In the genomic region with DNA sequence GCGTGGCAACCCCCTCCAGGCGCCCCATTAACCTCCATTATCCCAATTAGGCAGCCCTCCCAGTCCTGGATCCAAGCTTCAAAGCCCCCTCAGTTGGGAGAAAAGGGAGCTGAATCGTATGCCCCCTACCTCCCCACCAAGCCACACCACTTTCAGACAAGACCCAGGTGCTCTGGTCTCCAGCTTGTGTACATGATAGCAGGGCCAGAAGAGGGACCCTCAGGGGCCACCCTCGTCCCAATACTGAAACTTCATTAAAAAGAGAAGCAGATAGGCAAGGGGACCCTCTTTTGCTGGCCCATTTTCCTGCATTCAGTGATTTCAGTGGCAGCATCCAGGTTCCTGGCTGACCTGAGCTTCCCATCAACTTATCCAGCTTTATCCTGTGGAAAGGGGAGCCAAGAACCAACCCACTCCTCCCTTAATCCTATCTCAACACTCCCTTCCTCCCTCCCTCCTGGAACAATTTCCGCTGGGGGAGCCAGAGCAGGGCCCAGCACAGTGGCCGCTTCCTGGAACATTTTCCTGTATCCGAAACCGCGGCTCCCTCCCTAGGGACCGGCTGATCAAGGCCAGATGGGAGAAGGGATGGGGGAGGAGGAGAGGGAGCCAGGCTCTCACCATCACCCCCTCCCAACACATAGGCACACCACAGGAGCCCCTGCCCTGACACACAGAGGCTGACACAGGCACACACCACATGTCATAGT, we compare ENCODE assay signal across 8 cellular contexts. TPM values are rescaled to one million over a fixed set of nuclear protein-coding genes. Genes with fewer than 3 reads are reported as not detected.
DNase-seq lines count a peak whose midpoint lies in the region; ATAC-seq and TF ChIP-seq lines count a peak whose summit lies in the region.

No MANE protein-coding gene starts in this region.

- H3K9me3 Mint-ChIP-seq in activated CD4-positive, alpha-beta T cell treated with anti-CD3 and anti-CD28 coated beads, Interleukin-2, amount 10 ng/mL, durations not matched to agents 24 days and 14 days, result no peaks in the 10 kb centered on the region
- no peaks in the 10 kb centered on the region for H3K9me3 Mint-ChIP-seq in activated naive CD8-positive, alpha-beta T cell treated with anti-CD3 and anti-CD28 coated beads for 36 hours

- H3K4me3 Mint-ChIP-seq in activated CD4-positive, alpha-beta T cell treated with anti-CD3 and anti-CD28 coated beads, Interleukin-2, amount 10 ng/mL, durations not matched to agents 24 days and 14 days, result peak overlapping the region; percentile 92
- H3K4me3 Mint-ChIP-seq in activated naive CD8-positive, alpha-beta T cell treated with anti-CD3 and anti-CD28 coated beads for 36 hours, result peak overlapping the region; percentile 88

- H3K4me3 ChIP-seq in iPS-18a (ENCODE audit: low read length) (peak overlapping the region; percentile 62), suprapubic skin (peak overlapping the region; percentile 82)

- TF ChIP-seq EP300 in suprapubic skin (IDR thresholded peaks at IDR 0.05), result no peak

- peaks cover 1% of the 10 kb centered on the region for H3K36me3 Mint-ChIP-seq in activated CD4-positive, alpha-beta T cell treated with anti-CD3 and anti-CD28 coated beads, Interleukin-2, amount 10 ng/mL, durations not matched to agents 24 days and 14 days (ENCODE audit: low read depth)
- H3K36me3 Mint-ChIP-seq in activated naive CD8-positive, alpha-beta T cell treated with anti-CD3 and anti-CD28 coated beads for 36 hours, result no peaks in the 10 kb centered on the region

- TF ChIP-seq POLR2A in suprapubic skin (IDR thresholded peaks at IDR 0.05), result no peak

- H3K4me1 ChIP-seq in iPS-18a (ENCODE audit: control insufficient read depth, low read depth, low read length) (peaks cover 4% of the 10 kb centered on the region), suprapubic skin (peaks cover 19% of the 10 kb centered on the region)

- H3K9ac ChIP-seq in iPS-18a (ENCODE audit: low read length), result no peak overlapping the region

- intact Hi-C loops in activated CD4-positive, alpha-beta T cell treated with anti-CD3 and anti-CD28 coated beads, Interleukin-2, amount 10 ng/mL, durations not matched to agents 24 days and 14 days (cut with micrococcal nuclease), result loop anchor here (1.0 kb wide), 2 partner anchors 21 to 186 kb away; no protein-coding TSS in a partner anchor

- DNase-seq in activated CD4-positive, alpha-beta T cell treated with anti-CD3 and anti-CD28 coated beads, Interleukin-2, amount 10 ng/mL, durations not matched to agents 24 days and 14 days, result no peak
- DNase-seq in activated CD4-positive, alpha-beta T cell treated with anti-CD3 and anti-CD28 coated beads for 4 hours, result no peak
- no peak for DNase-seq in activated naive CD8-positive, alpha-beta T cell treated with anti-CD3 and anti-CD28 coated beads for 36 hours
- DNase-seq in suprapubic skin (ENCODE audit: low spot score in 2 of 2), result no peak
- DNase-seq in COR-L47 (lab: John Stamatoyannopoulos, UW), result no peak

- peak overlapping the region; percentile 90 for H3K27ac Mint-ChIP-seq in activated CD4-positive, alpha-beta T cell treated with anti-CD3 and anti-CD28 coated beads, Interleukin-2, amount 10 ng/mL, durations not matched to agents 24 days and 14 days
- H3K27ac Mint-ChIP-seq in activated naive CD8-positive, alpha-beta T cell treated with anti-CD3 and anti-CD28 coated beads for 36 hours, result peak overlapping the region; percentile 34

- H3K27me3 ChIP-seq in iPS-18a (ENCODE audit: control insufficient read depth, insufficient read depth, low read length) (peaks cover 25% of the 10 kb centered on the region), suprapubic skin (no peaks in the 10 kb centered on the region)

- 46% methylated on average over 8 of the region's 10 CpGs for WGBS in suprapubic skin

- no peak for TF ChIP-seq CTCF in suprapubic skin (IDR thresholded peaks at IDR 0.05)

- H3K9me3 ChIP-seq in iPS-18a (ENCODE audit: control insufficient read depth, low read depth, low read length), result no peaks in the 10 kb centered on the region
- H3K9me3 ChIP-seq in suprapubic skin, result no peaks in the 10 kb centered on the region

- peaks cover 19% of the 10 kb centered on the region for H3K4me1 Mint-ChIP-seq in activated CD4-positive, alpha-beta T cell treated with anti-CD3 and anti-CD28 coated beads, Interleukin-2, amount 10 ng/mL, durations not matched to agents 24 days and 14 days
- H3K4me1 Mint-ChIP-seq in activated naive CD8-positive, alpha-beta T cell treated with anti-CD3 and anti-CD28 coated beads for 36 hours, result peaks cover 16% of the 10 kb centered on the region

- no peak overlapping the region for H3K27ac ChIP-seq in iPS-18a (ENCODE audit: low read length)
- H3K27ac ChIP-seq in suprapubic skin, result peak overlapping the region; percentile 70

- ATAC-seq in HG03342 (IDR thresholded peaks at IDR 0.05; ENCODE audit: unreplicated experiment) (no peak), GM21825 (IDR thresholded peaks at IDR 0.05; ENCODE audit: unreplicated experiment) (no peak)

- H3K27me3 Mint-ChIP-seq in activated CD4-positive, alpha-beta T cell treated with anti-CD3 and anti-CD28 coated beads, Interleukin-2, amount 10 ng/mL, durations not matched to agents 24 days and 14 days, result peaks cover 2% of the 10 kb centered on the region
- no peaks in the 10 kb centered on the region for H3K27me3 Mint-ChIP-seq in activated naive CD8-positive, alpha-beta T cell treated with anti-CD3 and anti-CD28 coated beads for 36 hours

- H3K36me3 ChIP-seq in iPS-18a (ENCODE audit: control insufficient read depth, low read depth, low read length) (no peaks in the 10 kb centered on the region), suprapubic skin (no peaks in the 10 kb centered on the region)

RNA-seq across cellular contexts. Expression of gene SP7, which starts 9.5 kb away (rescaled TPM):
- total RNA-seq in activated CD4-positive, alpha-beta T cell treated with anti-CD3 and anti-CD28 coated beads, Interleukin-2, amount 10 ng/mL, durations not matched to agents 24 days and 14 days, result not detected in 2 replicates
- not detected for total RNA-seq in activated naive CD8-positive, alpha-beta T cell treated with anti-CD3 and anti-CD28 coated beads for 36 hours
- not detected for total RNA-seq in suprapubic skin

RNA-seq across cellular contexts. Expression of gene AAAS, which starts 24.2 kb away (rescaled TPM):
- 86.7 and 91.1 TPM in 2 replicates for total RNA-seq in activated CD4-positive, alpha-beta T cell treated with anti-CD3 and anti-CD28 coated beads, Interleukin-2, amount 10 ng/mL, durations not matched to agents 24 days and 14 days
- total RNA-seq in activated naive CD8-positive, alpha-beta T cell treated with anti-CD3 and anti-CD28 coated beads for 36 hours, result 10 to 100 TPM; 79.9 to 86.4 TPM
- total RNA-seq in suprapubic skin, result 10 to 100 TPM; 35.9 to 72.9 (median 52.5) TPM

RNA-seq across cellular contexts. Expression of gene SP1, which starts 34.3 kb away (rescaled TPM):
- 67.7 and 69.2 TPM in 2 replicates for total RNA-seq in activated CD4-positive, alpha-beta T cell treated with anti-CD3 and anti-CD28 coated beads, Interleukin-2, amount 10 ng/mL, durations not matched to agents 24 days and 14 days
- 10 to 100 TPM; 65.8 to 68.1 TPM for total RNA-seq in activated naive CD8-positive, alpha-beta T cell treated with anti-CD3 and anti-CD28 coated beads for 36 hours
- 100 to 1,000 TPM in 3 of 4 donors, 10 to 100 TPM in 1; 82.5 to 122 (median 111) TPM for total RNA-seq in suprapubic skin

RNA-seq across cellular contexts. Expression of gene MYG1, which starts 46.1 kb away (rescaled TPM):
- total RNA-seq in activated CD4-positive, alpha-beta T cell treated with anti-CD3 and anti-CD28 coated beads, Interleukin-2, amount 10 ng/mL, durations not matched to agents 24 days and 14 days, result 104 and 108 TPM in 2 replicates
- total RNA-seq in activated naive CD8-positive, alpha-beta T cell treated with anti-CD3 and anti-CD28 coated beads for 36 hours, result 10 to 100 TPM; 73.4 to 79.7 TPM
- total RNA-seq in suprapubic skin, result 10 to 100 TPM; 38.2 to 54.6 (median 46.3) TPM

RNA-seq across cellular contexts. Expression of gene PFDN5, which starts 50.3 kb away (rescaled TPM):
- total RNA-seq in activated CD4-positive, alpha-beta T cell treated with anti-CD3 and anti-CD28 coated beads, Interleukin-2, amount 10 ng/mL, durations not matched to agents 24 days and 14 days, result 319 and 342 TPM in 2 replicates
- 100 to 1,000 TPM; 309 to 321 TPM for total RNA-seq in activated naive CD8-positive, alpha-beta T cell treated with anti-CD3 and anti-CD28 coated beads for 36 hours
- 100 to 1,000 TPM; 457 to 612 (median 511) TPM for total RNA-seq in suprapubic skin
